Comparison of ENCODE assay signal across 8 cellular contexts in genomic region chr1:168225476-168226190, GRCh38. TPM values are rescaled to one million over a fixed set of nuclear protein-coding genes. Genes with fewer than 3 reads are reported as not detected.
DNase-seq lines count a peak whose midpoint lies in the region; ATAC-seq and TF ChIP-seq lines count a peak whose summit lies in the region.

TSS of gene SFT2D2 (plus strand) at chr1:168226004. CDS start at chr1:168226080, 76 bp downstream.

- peak within 1 kb of the TSS; percentile 92 for H3K4me3 Mint-ChIP-seq in nephron progenitor cell
- H3K4me3 Mint-ChIP-seq in stimulated activated naive CD8-positive, alpha-beta T cell treated with anti-CD3 and anti-CD28 coated beads, Interleukin-15, amount 100 ng/mL, for 72 hours: peak within 1 kb of the TSS; percentile 92 to 93

- H2AFZ ChIP-seq in DND-41 (ENCODE audit: low read depth, low read length) (peak within 1 kb of the TSS; percentile 82), Karpas-422 (ENCODE audit: low read length) (peak within 1 kb of the TSS; percentile 85)

- peak within 1 kb of the TSS; percentile 94 for H3K9ac ChIP-seq in DND-41 (ENCODE audit: low read depth, low read length)
- peak within 1 kb of the TSS; percentile 97 for H3K9ac ChIP-seq in Karpas-422 (ENCODE audit: low read length)

- H3K9me3 ChIP-seq in DND-41 (ENCODE audit: insufficient read depth, low read length, severe bottlenecking) (no peaks in the 10 kb centered on the region), Karpas-422 (ENCODE audit: low read length) (no peaks in the 10 kb centered on the region)

- H3K36me3 Mint-ChIP-seq in nephron progenitor cell (ENCODE audit: low read depth): peaks cover 17% of the 10 kb centered on the region

- H3K4me1 Mint-ChIP-seq in nephron progenitor cell: peaks cover 51% of the 10 kb centered on the region
- H3K4me1 Mint-ChIP-seq in stimulated activated naive CD8-positive, alpha-beta T cell treated with anti-CD3 and anti-CD28 coated beads, Interleukin-15, amount 100 ng/mL, for 72 hours: peaks cover 52% of the 10 kb centered on the region

- no peak for TF ChIP-seq CTCF in DND-41 (IDR thresholded peaks at IDR 0.05; ENCODE audit: borderline replicate concordance, extremely low read depth, low read length, poor library complexity, severe bottlenecking)
- no peak for TF ChIP-seq CTCF in fibroblast of the aortic adventitia (IDR thresholded peaks at IDR 0.05; ENCODE audit: insufficient read depth, low read length)
- TF ChIP-seq CTCF in nephron progenitor cell (IDR thresholded peaks at IDR 0.05): no peak

- H3K36me3 ChIP-seq in DND-41 (ENCODE audit: insufficient read depth, low read length): peaks cover 20% of the 10 kb centered on the region
- peaks cover 19% of the 10 kb centered on the region for H3K36me3 ChIP-seq in Karpas-422 (ENCODE audit: insufficient read depth, low read length)

- H3K79me2 ChIP-seq in DND-41 (ENCODE audit: insufficient read depth, low read length) (peaks cover 52% of the 10 kb centered on the region), Karpas-422 (ENCODE audit: low read length) (peaks cover 48% of the 10 kb centered on the region)

- no peaks in the 10 kb centered on the region for H3K9me2 ChIP-seq in Karpas-422 (replicated peaks; ENCODE audit: insufficient read depth, low read length)

- H3K4me3 ChIP-seq in DND-41 (ENCODE audit: low read depth in 1 of 2, low read length in 2 of 2) (peak within 1 kb of the TSS; percentile 83 to 90), Karpas-422 (ENCODE audit: low read length) (peak within 1 kb of the TSS; percentile 97), fibroblast of the aortic adventitia (ENCODE audit: low read depth, low read length) (peak within 1 kb of the TSS; percentile 86)

- peak; percentile 83 for TF ChIP-seq POLR2A in Raji (IDR thresholded peaks at IDR 0.05; ENCODE audit: insufficient read depth, low read depth, low read length)

- ATAC-seq in DND-41 (ENCODE audit: insufficient read depth, low read depth): peak; percentile 96
- ATAC-seq in GM21786 (IDR thresholded peaks at IDR 0.05; ENCODE audit: unreplicated experiment): peak; percentile 72
- ATAC-seq in stimulated activated naive CD8-positive, alpha-beta T cell treated with anti-CD3 and anti-CD28 coated beads, Interleukin-15, amount 100 ng/mL, for 72 hours: peak; percentile 95

- DNase-seq in DND-41: peak; percentile 86
- peak; percentile 94 for DNase-seq in Karpas-422
- DNase-seq in activated T-helper 9 cell treated with anti-CD3 and anti-CD28 coated beads, Interleukin-2, amount 50 U/mL, for 16 hours (ENCODE audit: low read depth): peak; percentile 72
- DNase-seq in fibroblast of the aortic adventitia (ENCODE audit: low read depth): peak; percentile 65
- DNase-seq in nephron progenitor cell: peak; percentile 72
- peak; percentile 78 to 80 for DNase-seq in stimulated activated naive CD8-positive, alpha-beta T cell treated with anti-CD3 and anti-CD28 coated beads, Interleukin-15, amount 100 ng/mL, for 72 hours

- peaks cover 4% of the 10 kb centered on the region for H3K27me3 Mint-ChIP-seq in nephron progenitor cell (ENCODE audit: low read depth, poor library complexity)
- H3K27me3 Mint-ChIP-seq in stimulated activated naive CD8-positive, alpha-beta T cell treated with anti-CD3 and anti-CD28 coated beads, Interleukin-15, amount 100 ng/mL, for 72 hours: no peaks in the 10 kb centered on the region

- H3K27ac ChIP-seq in DND-41 (ENCODE audit: low read length) (peak within 1 kb of the TSS; percentile 86), Karpas-422 (ENCODE audit: low read length) (peak within 1 kb of the TSS; percentile 42)

- peaks cover 17% of the 10 kb centered on the region; the same call in 1 of the 2 replicates for H4K20me1 ChIP-seq in DND-41 (ENCODE audit: insufficient read depth, low read length)
- peaks cover 9% of the 10 kb centered on the region; the same call in 1 of the 2 replicates for H4K20me1 ChIP-seq in Karpas-422 (ENCODE audit: insufficient read depth, low read depth, low read length)

- H3K4me1 ChIP-seq in DND-41 (ENCODE audit: insufficient read depth, low read length): peaks cover 49% of the 10 kb centered on the region
- peaks cover 38% of the 10 kb centered on the region for H3K4me1 ChIP-seq in Karpas-422 (ENCODE audit: low read length)

- no peaks in the 10 kb centered on the region for H3K27me3 ChIP-seq in DND-41 (ENCODE audit: insufficient read depth, low read length, poor library complexity)
- H3K27me3 ChIP-seq in Karpas-422 (ENCODE audit: low read length): no peaks in the 10 kb centered on the region; the same call in 1 of the 2 replicates

- peak within 1 kb of the TSS; percentile 93 for H3K27ac Mint-ChIP-seq in nephron progenitor cell
- peak within 1 kb of the TSS; percentile 89 to 95 for H3K27ac Mint-ChIP-seq in stimulated activated naive CD8-positive, alpha-beta T cell treated with anti-CD3 and anti-CD28 coated beads, Interleukin-15, amount 100 ng/mL, for 72 hours

- peak within 1 kb of the TSS; percentile 88 for H3K4me2 ChIP-seq in DND-41 (ENCODE audit: insufficient read depth, low read length)
- H3K4me2 ChIP-seq in Karpas-422 (ENCODE audit: low read depth, low read length, poor library complexity, severe bottlenecking): peak within 1 kb of the TSS; percentile 74

- H3K9me3 Mint-ChIP-seq in nephron progenitor cell: peaks cover 23% of the 10 kb centered on the region
- H3K9me3 Mint-ChIP-seq in stimulated activated naive CD8-positive, alpha-beta T cell treated with anti-CD3 and anti-CD28 coated beads, Interleukin-15, amount 100 ng/mL, for 72 hours: peaks cover 6 to 9% of the 10 kb centered on the region in 2 donors

RNA-seq across cellular contexts. Expression of gene SFT2D2, which starts in this region (rescaled TPM):
- total RNA-seq in Karpas-422 (2014; rRNA removed; shearing (Covaris generic); ENCODE audit: low replicate concordance): 20.3 and 41.1 TPM in 2 replicates
- 46.0 and 72.8 TPM in 2 replicates for total RNA-seq in fibroblast of the aortic adventitia (ENCODE audit: low replicate concordance)

Comparison
In these comparisons a context has a peak if more than half of its experiments do, and no peak if none do; other contexts are left out.
1. Peak in every context shown above with its lines: DNase-seq, ATAC-seq, H3K4me3 ChIP-seq and H3K27ac ChIP-seq.